Comparison of ENCODE assay signal across 27 cellular contexts in genomic region chr5:58844395-58844794, GRCh38.
"Had no signal": no experiment of that assay in that cellular context is flagged by ENCODE, and none has a peak within 500 bp of the region (broad histone marks: within the 10 kb centered on the region; RNA-seq: fewer than 3 reads in every experiment).

No MANE protein-coding gene starts in this region.

- H3K27me3 ChIP-seq: neutrophil, pancreas, right lobe of liver, sigmoid colon, suprapubic skin, testis, transverse colon, upper lobe of right lung, uterus had no signal

- ATAC-seq: naive thymus-derived CD4-positive, alpha-beta T cell; natural killer cell; pancreas; psoas muscle; right cardiac atrium; right lobe of liver; stimulated activated memory B cell treated with anti-CD40 and anti-IgM and Interleukin-4, amounts not matched to agents 10 μg/mL and 1 μg/mL and 100 μg/mL, for 72 hours; stimulated activated naive CD8-positive, alpha-beta T cell treated with anti-CD3 and anti-CD28 coated beads, Interleukin-15, amount 100 ng/mL, for 72 hours; stimulated activated naive CD8-positive, alpha-beta T cell treated with anti-CD3 and anti-CD28 coated beads, Interleukin-15, Interleukin-2, amounts not matched to agents 100 U/mL and 50 U/mL, for 24 hours had no signal

- H3K27ac Mint-ChIP-seq: naive thymus-derived CD4-positive, alpha-beta T cell; natural killer cell; stimulated activated memory B cell treated with anti-CD40 and anti-IgM and Interleukin-4, amounts not matched to agents 10 μg/mL and 1 μg/mL and 100 μg/mL, for 72 hours; stimulated activated naive CD8-positive, alpha-beta T cell treated with anti-CD3 and anti-CD28 coated beads, Interleukin-15, amount 100 ng/mL, for 72 hours; type B pancreatic cell had no signal

- H3K36me3 Mint-ChIP-seq: naive thymus-derived CD4-positive, alpha-beta T cell; stimulated activated memory B cell treated with anti-CD40 and anti-IgM and Interleukin-4, amounts not matched to agents 10 μg/mL and 1 μg/mL and 100 μg/mL, for 72 hours; type B pancreatic cell had no signal

- H3K4me3 Mint-ChIP-seq: naive thymus-derived CD4-positive, alpha-beta T cell; natural killer cell; nephron; stimulated activated memory B cell treated with anti-CD40 and anti-IgM and Interleukin-4, amounts not matched to agents 10 μg/mL and 1 μg/mL and 100 μg/mL, for 72 hours; stimulated activated naive CD8-positive, alpha-beta T cell treated with anti-CD3 and anti-CD28 coated beads, Interleukin-15, amount 100 ng/mL, for 72 hours; type B pancreatic cell had no signal

- H3K9me3 Mint-ChIP-seq: natural killer cell had no signal

- H3K4me3 ChIP-seq: pancreas, psoas muscle, right lobe of liver, sigmoid colon, suprapubic skin, testis, tibial artery, transverse colon, upper lobe of right lung, uterus had no signal

- H3K9me3 ChIP-seq: neutrophil, pancreas, right lobe of liver, sigmoid colon, testis, transverse colon, uterus had no signal

- DNase-seq: naive thymus-derived CD4-positive, alpha-beta T cell; natural killer cell; nucleus accumbens; pancreas; psoas muscle; right cardiac atrium; right lobe of liver; sigmoid colon; small intestine; stimulated activated CD4-positive, alpha-beta T cell treated with anti-CD3 and anti-CD28 coated beads, Interleukin-1b, Interleukin-23, amount 100 ng/mL, for 48 hours; stimulated activated CD4-positive, alpha-beta T cell treated with anti-CD3 and anti-CD28 coated beads, Interleukin-4, amount 100 ng/mL, for 1 hour; stimulated activated CD4-positive, alpha-beta T cell treated with anti-CD3 and anti-CD28 coated beads, Interleukin-4, amount 100 ng/mL, for 4 hours; stimulated activated CD8-positive, alpha-beta memory T cell treated with anti-CD3 and anti-CD28 coated beads, Interleukin-4, amount 100 ng/mL, for 48 hours; stimulated activated naive CD4-positive, alpha-beta T cell; stimulated activated naive CD8-positive, alpha-beta T cell treated with anti-CD3 and anti-CD28 coated beads, Interleukin-15, amount 100 ng/mL, for 72 hours; stimulated activated naive CD8-positive, alpha-beta T cell treated with anti-CD3 and anti-CD28 coated beads, Interleukin-15, Interleukin-2, amounts not matched to agents 100 U/mL and 50 U/mL, for 24 hours; substantia nigra; testis; tibial artery; transverse colon; upper lobe of right lung; uterus had no signal

- H3K27ac ChIP-seq: neutrophil, pancreas, psoas muscle, right lobe of liver, sigmoid colon, suprapubic skin, testis, tibial artery, transverse colon, upper lobe of right lung, uterus had no signal

- H3K36me3 ChIP-seq: neutrophil, pancreas, right lobe of liver, sigmoid colon, suprapubic skin, tibial artery, transverse colon, upper lobe of right lung, uterus had no signal

- H3K4me1 ChIP-seq: pancreas, psoas muscle, right lobe of liver, sigmoid colon, suprapubic skin, testis, tibial artery, transverse colon, upper lobe of right lung, uterus had no signal

- H3K4me1 Mint-ChIP-seq: naive thymus-derived CD4-positive, alpha-beta T cell; natural killer cell; stimulated activated memory B cell treated with anti-CD40 and anti-IgM and Interleukin-4, amounts not matched to agents 10 μg/mL and 1 μg/mL and 100 μg/mL, for 72 hours; stimulated activated naive CD8-positive, alpha-beta T cell treated with anti-CD3 and anti-CD28 coated beads, Interleukin-15, amount 100 ng/mL, for 72 hours had no signal

- H3K27me3 Mint-ChIP-seq: stimulated activated memory B cell treated with anti-CD40 and anti-IgM and Interleukin-4, amounts not matched to agents 10 μg/mL and 1 μg/mL and 100 μg/mL, for 72 hours; type B pancreatic cell had no signal
